ENCODE assay signal across 25 cellular contexts in genomic region chr10:94085288-94085687, GRCh38.
"Had no signal": no experiment of that assay in that cellular context is flagged by ENCODE, and none has a peak within 500 bp of the region (broad histone marks: within the 10 kb centered on the region; RNA-seq: fewer than 3 reads in every experiment).

No MANE protein-coding gene starts in this region.

- H3K27me3 Mint-ChIP-seq: type B pancreatic cell had no signal

- H3K27ac Mint-ChIP-seq: naive B cell; natural killer cell; nephron progenitor cell; neural progenitor cell; stimulated activated effector memory CD8-positive, alpha-beta T cell treated with anti-CD3 and anti-CD28 coated beads, Interleukin-12 subunit alpha, Interleukin-12 subunit beta, amount 100 ng/mL, for 72 hours; stimulated activated naive CD8-positive, alpha-beta T cell treated with anti-CD3 and anti-CD28 coated beads, Interleukin-15, Interleukin-2, amounts not matched to agents 100 ng/mL and 50 ng/mL, for 24 hours; type B pancreatic cell had no signal

- H3K4me3 ChIP-seq: hepatocyte, left lung, lower lobe of right lung, neural progenitor cell, psoas muscle, right lobe of liver, skin epidermis, spleen, tibial nerve, uterus had no signal

- H3K9ac ChIP-seq: neural progenitor cell, parathyroid adenoma had no signal

- H3K4me3 Mint-ChIP-seq: naive B cell; natural killer cell; nephron progenitor cell; neural progenitor cell; stimulated activated effector memory CD8-positive, alpha-beta T cell treated with anti-CD3 and anti-CD28 coated beads, Interleukin-12 subunit alpha, Interleukin-12 subunit beta, amount 100 ng/mL, for 72 hours; stimulated activated naive CD8-positive, alpha-beta T cell treated with anti-CD3 and anti-CD28 coated beads, Interleukin-15, Interleukin-2, amounts not matched to agents 100 ng/mL and 50 ng/mL, for 24 hours; type B pancreatic cell had no signal

- H3K9me3 ChIP-seq: left lung, lower lobe of right lung, neutrophil, uterus had no signal

- H3K36me3 ChIP-seq: left lung, lower lobe of right lung, neural progenitor cell, neutrophil, right lobe of liver, spleen, tibial nerve, uterus had no signal

- H3K9me3 Mint-ChIP-seq: natural killer cell; stimulated activated effector memory CD8-positive, alpha-beta T cell treated with anti-CD3 and anti-CD28 coated beads, Interleukin-12 subunit alpha, Interleukin-12 subunit beta, amount 100 ng/mL, for 72 hours; stimulated activated naive CD8-positive, alpha-beta T cell treated with anti-CD3 and anti-CD28 coated beads, Interleukin-15, Interleukin-2, amounts not matched to agents 100 ng/mL and 50 ng/mL, for 24 hours had no signal

- H3K27ac ChIP-seq: hepatocyte, left lung, lower lobe of right lung, neural progenitor cell, neutrophil, parathyroid adenoma, psoas muscle, right lobe of liver, skin epidermis, spleen, tibial nerve, uterus had no signal

- H3K79me2 ChIP-seq: parathyroid adenoma had no signal

- DNase-seq: kidney; left colon; left lung; lower lobe of right lung; mammary epithelial cell; mesenchymal stem cell; naive B cell; natural killer cell; nephron progenitor cell; occipital lobe; psoas muscle; right lobe of liver; spleen; stimulated activated CD4-positive, alpha-beta T cell treated with anti-CD3 and anti-CD28 coated beads, Interleukin-4, amount 100 ng/mL, for 24 hours; stimulated activated naive CD4-positive, alpha-beta T cell; uterus had no signal

- H3K4me1 ChIP-seq: parathyroid adenoma, psoas muscle, uterus had no signal

- ATAC-seq: left colon; left lung; lower lobe of right lung; natural killer cell; psoas muscle; right lobe of liver; stimulated activated effector memory CD8-positive, alpha-beta T cell treated with anti-CD3 and anti-CD28 coated beads, Interleukin-12 subunit alpha, Interleukin-12 subunit beta, amount 100 ng/mL, for 72 hours had no signal

- H3K36me3 Mint-ChIP-seq: naive B cell; natural killer cell; stimulated activated effector memory CD8-positive, alpha-beta T cell treated with anti-CD3 and anti-CD28 coated beads, Interleukin-12 subunit alpha, Interleukin-12 subunit beta, amount 100 ng/mL, for 72 hours; type B pancreatic cell had no signal

- H3K4me2 ChIP-seq: hepatocyte, neural progenitor cell had no signal

- H3K27me3 ChIP-seq: hepatocyte, left lung, neural progenitor cell, neutrophil, right lobe of liver, spleen, tibial nerve, uterus had no signal

- H3K4me1 Mint-ChIP-seq: naive B cell; natural killer cell; nephron progenitor cell; stimulated activated effector memory CD8-positive, alpha-beta T cell treated with anti-CD3 and anti-CD28 coated beads, Interleukin-12 subunit alpha, Interleukin-12 subunit beta, amount 100 ng/mL, for 72 hours had no signal

- FAIRE-seq: kidney had no signal

- H2AFZ ChIP-seq: hepatocyte, neural progenitor cell, parathyroid adenoma had no signal
